ENCODE assay signal across 20 cellular contexts in the genomic region with DNA sequence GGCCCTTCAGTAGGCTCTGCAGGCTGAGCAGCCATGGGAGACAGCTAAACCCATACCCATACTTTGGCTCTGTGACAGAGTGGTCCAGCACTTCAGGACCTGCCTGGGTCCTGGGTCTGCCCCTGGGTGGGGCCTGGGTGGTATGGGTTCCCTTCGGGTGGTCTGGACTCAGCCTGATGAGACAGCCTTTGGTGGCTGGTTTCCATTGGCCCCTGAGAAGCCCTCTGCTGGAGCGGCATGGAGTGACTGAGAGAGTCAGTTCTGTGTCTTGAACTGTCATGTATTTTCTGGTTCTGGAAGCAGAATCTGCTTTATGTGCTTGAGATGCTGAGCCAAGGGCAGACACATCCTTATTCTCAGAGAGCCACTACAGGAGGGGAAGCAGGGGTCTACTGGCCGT. TPM values are rescaled to one million over a fixed set of nuclear protein-coding genes. Genes with fewer than 3 reads are reported as not detected.
DNase-seq lines count a peak whose midpoint lies in the region; ATAC-seq and TF ChIP-seq lines count a peak whose summit lies in the region.
"Had no signal": no experiment of that assay in that cellular context is flagged by ENCODE, and none has a peak within 500 bp of the region (broad histone marks: within the 10 kb centered on the region; RNA-seq: fewer than 3 reads in every experiment).

No MANE protein-coding gene starts in this region.

- ATAC-seq in T-helper 17 cell: no peak
- no peak for ATAC-seq in GM19324 (IDR thresholded peaks at IDR 0.05; ENCODE audit: low FRiP score, unreplicated experiment)
- ATAC-seq: esophagus mucosa, gastrocnemius medialis, right cardiac atrium had no signal

- TF ChIP-seq CTCF in GM06990 (IDR thresholded peaks at IDR 0.05; ENCODE audit: insufficient read depth, low read length, poor library complexity, severe bottlenecking) (peak; percentile 18), endodermal cell (conservative IDR thresholded peaks at IDR 0.05) (no peak)

- peak overlapping the region in 6 of 7 donors; percentile 78 to 94 (median 89) for H3K27ac Mint-ChIP-seq in CD4-positive, alpha-beta memory T cell
- H3K27ac Mint-ChIP-seq in T-helper 17 cell (peak overlapping the region; percentile 0), endodermal cell (no peak overlapping the region)

- CTCF ChIA-PET in CD4-positive, alpha-beta memory T cell (lab: Charles Lee; ENCODE audit: partially characterized antibody): interaction anchor here (1.5 to 12.6 kb wide), 4 partner anchors 9 to 128 kb away, joined by 3 to 179 read pairs (median 54); a partner anchor contains a TSS

- peaks cover 99% of the 10 kb centered on the region for H3K4me1 ChIP-seq in CD4-positive, alpha-beta memory T cell (ENCODE audit: insufficient read depth, low read length)
- H3K4me1 ChIP-seq in endodermal cell (ENCODE audit: control insufficient read depth, insufficient read depth, low read length): no peaks in the 10 kb centered on the region
- H3K4me1 ChIP-seq: adrenal gland had no signal

- 67 to 83% methylated on average over 2 to 3 of the region's 3 CpGs for WGBS in endodermal cell (ENCODE audit: insufficient coverage in 1 of 2, insufficient read length in 1 of 2), 2 experiments

- no peak for DNase-seq in CD4-positive, alpha-beta memory T cell
- DNase-seq in GM06990 (ENCODE audit: extremely low read depth, insufficient read length) (no peak), T-helper 17 cell (no peak), endodermal cell (peak; percentile 61), DMS 273 treated with DMSO at 0.1 percent for 48 hours (lab: John Stamatoyannopoulos, UW) (no peak), kidney tubule cell (ENCODE audit: low spot score) (no peak), anterior cingulate cortex (lab: John Stamatoyannopoulos, UW) (no peak)
- DNase-seq: activated CD4-positive, alpha-beta T cell treated with anti-CD3 and anti-CD28 coated beads for 4 hours; adrenal gland; COR-L47; gastrocnemius medialis; NCI-H1417 treated with DMSO at 0.1 percent for 48 hours; right cardiac atrium; stimulated activated CD8-positive, alpha-beta memory T cell treated with anti-CD3 and anti-CD28 coated beads, Interleukin-4, amount 100 ng/mL, for 48 hours had no signal

- peaks cover 2 to 16% (median 8%) of the 10 kb centered on the region in 8 donors for H3K9me3 Mint-ChIP-seq in CD4-positive, alpha-beta memory T cell
- no peaks in the 10 kb centered on the region for H3K9me3 Mint-ChIP-seq in endodermal cell

- H3K9me3 ChIP-seq in CD4-positive, alpha-beta memory T cell (ENCODE audit: control insufficient read depth in 1 of 2, low read length in 2 of 2): no peaks in the 10 kb centered on the region
- H3K9me3 ChIP-seq in T-helper 17 cell (ENCODE audit: control insufficient read depth, low read length, poor library complexity, severe bottlenecking) (no peaks in the 10 kb centered on the region), endodermal cell (ENCODE audit: control insufficient read depth, low read length) (no peaks in the 10 kb centered on the region)
- H3K9me3 ChIP-seq: adrenal gland, gastrocnemius medialis had no signal

- H3K4me3 Mint-ChIP-seq in CD4-positive, alpha-beta memory T cell: peak overlapping the region in 6 of 8 donors; percentile 4 to 74 (median 38)
- H3K4me3 Mint-ChIP-seq in T-helper 17 cell: no peak overlapping the region
- no peak overlapping the region for H3K4me3 Mint-ChIP-seq in endodermal cell

- peaks cover 11 to 92% (median 79%) of the 10 kb centered on the region in 4 donors for H3K4me1 Mint-ChIP-seq in CD4-positive, alpha-beta memory T cell
- peaks cover 49% of the 10 kb centered on the region for H3K4me1 Mint-ChIP-seq in T-helper 17 cell
- H3K4me1 Mint-ChIP-seq in endodermal cell: no peaks in the 10 kb centered on the region

- H3K36me3 Mint-ChIP-seq in CD4-positive, alpha-beta memory T cell: peaks cover 6 to 12% of the 10 kb centered on the region in 2 donors
- peaks cover 2% of the 10 kb centered on the region for H3K36me3 Mint-ChIP-seq in T-helper 17 cell (ENCODE audit: low read depth)
- H3K36me3 Mint-ChIP-seq in endodermal cell (ENCODE audit: low read depth): no peaks in the 10 kb centered on the region

- intact Hi-C loops in CD4-positive, alpha-beta memory T cell (cut with micrococcal nuclease): loop anchor here (2.0 to 10.0 kb wide), 2 partner anchors 19 to 327 kb away; a partner anchor contains a TSS

- no peak overlapping the region for H3K9ac ChIP-seq in endodermal cell (ENCODE audit: extremely low read depth, low read length, poor library complexity, severe bottlenecking)

- H3K36me3 ChIP-seq in CD4-positive, alpha-beta memory T cell (ENCODE audit: insufficient read depth, low read length): no peaks in the 10 kb centered on the region
- no peaks in the 10 kb centered on the region for H3K36me3 ChIP-seq in GM06990 (ENCODE audit: control insufficient read depth, insufficient read depth, low read length)
- H3K36me3 ChIP-seq in endodermal cell (ENCODE audit: control insufficient read depth, insufficient read depth, low read length): no peaks in the 10 kb centered on the region
- H3K36me3 ChIP-seq: adrenal gland, gastrocnemius medialis had no signal

- H3K4me3 ChIP-seq in CD4-positive, alpha-beta memory T cell (ENCODE audit: low read length in 2 of 2): no peak overlapping the region
- H3K4me3 ChIP-seq in GM06990 (replicated peaks; ENCODE audit: low read depth, low read length) (no peak overlapping the region), endodermal cell (ENCODE audit: low read length) (no peak overlapping the region)
- H3K4me3 ChIP-seq: adrenal gland, gastrocnemius medialis had no signal

- H3K27me3 Mint-ChIP-seq in CD4-positive, alpha-beta memory T cell: no peaks in the 10 kb centered on the region
- H3K27me3 Mint-ChIP-seq in T-helper 17 cell (no peaks in the 10 kb centered on the region), endodermal cell (ENCODE audit: insufficient read depth) (peaks cover 17% of the 10 kb centered on the region)

- H3K27me3 ChIP-seq in CD4-positive, alpha-beta memory T cell (ENCODE audit: insufficient read depth, low read length): no peaks in the 10 kb centered on the region
- H3K27me3 ChIP-seq in GM06990 (replicated peaks; ENCODE audit: control insufficient read depth, insufficient read depth, low read length) (no peaks in the 10 kb centered on the region), endodermal cell (ENCODE audit: control insufficient read depth, insufficient read depth, low read length, poor library complexity, severe bottlenecking) (peaks cover 7% of the 10 kb centered on the region)
- H3K27me3 ChIP-seq: adrenal gland, gastrocnemius medialis had no signal

- H3K27ac ChIP-seq in CD4-positive, alpha-beta memory T cell (ENCODE audit: low read depth, low read length): peak overlapping the region; percentile 34
- H3K27ac ChIP-seq in endodermal cell (ENCODE audit: low read depth, low read length): no peak overlapping the region
- H3K27ac ChIP-seq: adrenal gland, gastrocnemius medialis had no signal

- POLR2A ChIA-PET in CD4-positive, alpha-beta memory T cell (lab: Charles Lee; ENCODE audit: partially characterized antibody): interaction anchor here (0.6 to 27.3 kb wide), 4 partner anchors 11 to 298 kb away, joined by 3 to 993 read pairs (median 156); a partner anchor contains a TSS

RNA-seq across cellular contexts. Expression of a gene that starts 31.3 kb away (rescaled TPM):
- 1 to 10 TPM; 1.2 to 2.2 TPM for total RNA-seq in CD4-positive, alpha-beta memory T cell
- polyA plus RNA-seq in CD4-positive, alpha-beta memory T cell: 1 to 10 TPM in 1 of 2 donors, under 1 TPM in 1; 0.26 to 1.0 TPM
- total RNA-seq in T-helper 17 cell: 1 to 10 TPM; 3.1 to 3.9 TPM
- total RNA-seq in endodermal cell: under 1 TPM; 0.11 to 0.57 TPM
- polyA plus RNA-seq in endodermal cell (2013, experiment 1 of 2): 7.8 TPM
- polyA plus RNA-seq in endodermal cell (2013, experiment 2 of 2): 7.9 TPM
- total RNA-seq: bronchial epithelial cell, kidney epithelial cell, lung microvascular endothelial cell, myocyte had no signal

RNA-seq across cellular contexts. Expression of a gene that starts 37.3 kb away (rescaled TPM):
- total RNA-seq in CD4-positive, alpha-beta memory T cell: 100 to 1,000 TPM; 124 TPM
- 10 to 100 TPM; 88.7 to 96.3 TPM for polyA plus RNA-seq in CD4-positive, alpha-beta memory T cell
- 100 to 1,000 TPM; 114 to 115 TPM for total RNA-seq in T-helper 17 cell
- total RNA-seq in endodermal cell: under 1 TPM; 0.20 to 0.27 TPM
- polyA plus RNA-seq in endodermal cell (2013, experiment 1 of 2): 1.2 TPM
- polyA plus RNA-seq in endodermal cell (2013, experiment 2 of 2): 1.5 TPM
- total RNA-seq: bronchial epithelial cell, lung microvascular endothelial cell, myocyte had no signal

Comparison
In these comparisons a context has a peak if more than half of its experiments do, and no peak if none do; other contexts are left out.
1. H3K4me3 Mint-ChIP-seq: peak in CD4-positive, alpha-beta memory T cell (6 of 8); none in T-helper 17 cell (single experiment) and endodermal cell (single experiment).
2. RNA of a gene that starts 37.3 kb away (total RNA-seq): 124 TPM in CD4-positive, alpha-beta memory T cell and 114 to 115 TPM in T-helper 17 cell; 0.20 to 0.27 TPM in endodermal cell; every median in the first group is over 10 times any median in the second.